Comparison of ENCODE assay signal across 8 cellular contexts in the genomic region with DNA sequence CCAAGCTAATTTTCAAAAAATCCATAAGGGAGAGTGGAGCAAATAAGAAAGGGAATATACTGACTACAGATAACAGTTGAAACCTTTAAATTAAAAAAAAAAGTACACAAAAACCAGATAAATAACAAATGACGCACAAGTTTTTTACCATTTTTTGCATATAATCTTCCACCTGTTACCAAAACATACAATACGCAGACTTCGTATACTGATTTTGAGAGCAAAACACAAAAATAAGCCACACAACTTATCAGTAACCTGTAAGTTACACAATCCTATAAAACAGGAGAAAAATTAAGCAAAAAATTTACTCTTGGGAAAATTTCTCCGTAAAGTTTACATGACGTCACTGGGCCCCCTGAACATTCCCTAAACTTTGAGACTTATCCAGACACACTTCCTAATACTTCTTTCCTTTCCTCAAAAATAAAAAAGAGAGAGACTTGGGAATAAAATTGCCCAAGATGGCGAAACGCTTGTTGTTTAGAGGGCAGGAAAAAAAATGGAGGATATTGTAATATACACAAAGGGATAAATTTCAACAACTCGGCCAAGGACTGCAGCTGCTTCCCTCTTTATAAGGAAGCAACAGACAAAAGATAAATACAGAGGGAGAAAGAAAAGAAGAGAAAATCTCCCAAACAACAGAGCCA. TPM values are rescaled to one million over a fixed set of nuclear protein-coding genes. Genes with fewer than 3 reads are reported as not detected.
DNase-seq lines count a peak whose midpoint lies in the region; ATAC-seq and TF ChIP-seq lines count a peak whose summit lies in the region.

No MANE protein-coding gene starts in this region.

- peak overlapping the region; percentile 59 for H2AFZ ChIP-seq in neuron (ENCODE audit: low read depth, low read length)

- POLR2A ChIA-PET in Panc1 (lab: Charles Lee) = interaction anchor here (0.6 to 1.3 kb wide), 10 partner anchors 24 to 604 kb away, joined by 3 to 12 read pairs (median 6); a partner anchor contains a TSS

- H3K4me1 ChIP-seq in Panc1 (ENCODE audit: control insufficient read depth, insufficient read depth, low read length) (peaks cover 32% of the 10 kb centered on the region), neuron (ENCODE audit: insufficient read depth, low read length) (peaks cover 47% of the 10 kb centered on the region)

- H3K36me3 ChIP-seq in Panc1 (ENCODE audit: control insufficient read depth, insufficient read depth, low read length) (no peaks in the 10 kb centered on the region), neuron (ENCODE audit: insufficient read depth, low read length) (no peaks in the 10 kb centered on the region)

- no peak for ATAC-seq in activated T-cell treated with anti-CD3 and anti-CD28 coated beads, Interleukin-2, amount 50 U/mL, for 4 hours
- ATAC-seq in Panc1 (no peak; the same call in 1 of the 2 replicates), HG03354 (IDR thresholded peaks at IDR 0.05; ENCODE audit: poor library complexity, severe bottlenecking, unreplicated experiment) (no peak), GM19324 (IDR thresholded peaks at IDR 0.05; ENCODE audit: low FRiP score, unreplicated experiment) (no peak)

- in situ Hi-C loops in Panc1 (cut with HindIII; ENCODE audit: low pct_unique_long_range_greater_than_20kb, low sequenced_read_pairs) = loop anchor here (25.0 kb wide), 1 partner anchor 98 kb away; a partner anchor contains a TSS

- peaks cover 8% of the 10 kb centered on the region for H3K4me1 Mint-ChIP-seq in activated T-cell treated with anti-CD3 and anti-CD28 coated beads, Interleukin-2, amount 50 U/mL, for 4 hours (ENCODE audit: low read depth)

- H3K9me3 ChIP-seq in Panc1 (ENCODE audit: control insufficient read depth, insufficient read depth, low read depth, low read length) (no peaks in the 10 kb centered on the region), neuron (ENCODE audit: low read length) (no peaks in the 10 kb centered on the region)

- peak overlapping the region; percentile 100 for H3K27ac ChIP-seq in Panc1 (ENCODE audit: low read length)

- no peak for TF ChIP-seq POLR2A in erythroblast (IDR thresholded peaks at IDR 0.05; ENCODE audit: low read length)

- H3K4me3 Mint-ChIP-seq in activated T-cell treated with anti-CD3 and anti-CD28 coated beads, Interleukin-2, amount 50 U/mL, for 4 hours = peak overlapping the region; percentile 81

- H3K4me3 ChIP-seq in Panc1 (ENCODE audit: low read depth in 2 of 2, low read length in 2 of 2) (peak overlapping the region; percentile 81 to 86), neuron (ENCODE audit: low read length) (peak overlapping the region; percentile 98)

- H3K27me3 ChIP-seq in Panc1 (ENCODE audit: control insufficient read depth, insufficient read depth, low read length) (no peaks in the 10 kb centered on the region), neuron (ENCODE audit: insufficient read depth, low read length) (no peaks in the 10 kb centered on the region)

- H3K9me3 Mint-ChIP-seq in activated T-cell treated with anti-CD3 and anti-CD28 coated beads, Interleukin-2, amount 50 U/mL, for 4 hours = no peaks in the 10 kb centered on the region

- no peak for TF ChIP-seq CTCF in Panc1 (IDR thresholded peaks at IDR 0.05)

- H3K27me3 Mint-ChIP-seq in activated T-cell treated with anti-CD3 and anti-CD28 coated beads, Interleukin-2, amount 50 U/mL, for 4 hours (ENCODE audit: low read depth) = peaks cover 18% of the 10 kb centered on the region

- DNase-seq in activated T-cell treated with anti-CD3 and anti-CD28 coated beads, Interleukin-2, amount 50 U/mL, for 4 hours = no peak
- DNase-seq in activated T-cell treated with anti-CD3 and anti-CD28 coated beads for 4 hours (no peak), Panc1 (ENCODE audit: low read depth, low spot score) (no peak), erythroblast (lab: John Stamatoyannopoulos, UW) (peak; percentile 82 to 88), mucosa of gallbladder (ENCODE audit: low spot score) (no peak)

- intact Hi-C loops in Panc1 (cut with micrococcal nuclease; ENCODE audit: unreplicated experiment) = loop anchor here (5.0 kb wide), 1 partner anchor 98 kb away; a partner anchor contains a TSS

- H3K36me3 Mint-ChIP-seq in activated T-cell treated with anti-CD3 and anti-CD28 coated beads, Interleukin-2, amount 50 U/mL, for 4 hours (ENCODE audit: insufficient read depth) = no peaks in the 10 kb centered on the region

- BruUV-seq in Panc1 (replicated peaks; lab: Mats Ljungman, UMichigan) = TSS peak; percentile 59

- CTCF ChIA-PET in Panc1 (lab: Charles Lee) = no interaction called here

RNA-seq across cellular contexts. Expression of a gene that starts 1.7 kb away (rescaled TPM):
- 1 to 10 TPM; 5.0 to 6.7 (median 5.1) TPM for total RNA-seq in activated T-cell treated with anti-CD3 and anti-CD28 coated beads, Interleukin-2, amount 50 U/mL, for 4 hours
- total RNA-seq in Panc1 (2021; ENCODE audit: unreplicated experiment) = 38.6 TPM
- polyA plus RNA-seq in Panc1 (2012; ENCODE audit: insufficient read length) = 15.3 TPM
- 77.7 TPM for total RNA-seq in mucosa of gallbladder

Comparison
In these comparisons a context has a peak if more than half of its experiments do, and no peak if none do; other contexts are left out.
1. DNase-seq: peak in erythroblast (2 of 2); none in activated T-cell treated with anti-CD3 and anti-CD28 coated beads, Interleukin-2, amount 50 U/mL, for 4 hours (single experiment), activated T-cell treated with anti-CD3 and anti-CD28 coated beads for 4 hours (single experiment), Panc1 (single experiment) and mucosa of gallbladder (single experiment).